Comparison of ENCODE assay signal across 8 cellular contexts in genomic region chr5:138212828-138213160, GRCh38. TPM values are rescaled to one million over a fixed set of nuclear protein-coding genes. Genes with fewer than 3 reads are reported as not detected.
DNase-seq lines count a peak whose midpoint lies in the region; ATAC-seq and TF ChIP-seq lines count a peak whose summit lies in the region.

No MANE protein-coding gene starts in this region.

- H3K4me1 ChIP-seq in HCT116 (ENCODE audit: control insufficient read depth in 1 of 2, insufficient read depth in 2 of 2, low read length in 2 of 2) (peaks cover 0 to 15% of the 10 kb centered on the region in 2 experiments; a peak in 2 of 4 replicates), Peyer's patch (peaks cover 0 to 17% (median 4%) of the 10 kb centered on the region in 4 donors)

- no peak for TF ChIP-seq RAD21 in HCT116 (IDR thresholded peaks at IDR 0.05; ENCODE audit: low read depth)

- H3K79me2 ChIP-seq in HCT116 (ENCODE audit: insufficient read depth, low read length), result peaks cover 51% of the 10 kb centered on the region

- H3K4me3 Mint-ChIP-seq in nephron progenitor cell, result peak overlapping the region; percentile 100

- CTCF ChIA-PET in HCT116 (lab: Charles Lee), result interaction anchor here (0.6 to 1.3 kb wide), 3 partner anchors 10 to 139 kb away, joined by 3 to 5 read pairs (median 4); no protein-coding TSS in a partner anchor

- H3K4me3 ChIP-seq in HCT116 (replicated peaks in 1 of 2; ENCODE audit: low read depth in 1 of 2, low read length in 2 of 2), result peak overlapping the region; percentile 91 to 97
- H3K4me3 ChIP-seq in Peyer's patch, result peak overlapping the region; percentile 84 to 99 (median 94)

- H3K4me1 Mint-ChIP-seq in nephron progenitor cell, result peaks cover 27% of the 10 kb centered on the region

- peak overlapping the region; percentile 86 for H3K4me2 ChIP-seq in HCT116 (ENCODE audit: low read length)

- H3K27me3 Mint-ChIP-seq in nephron progenitor cell (ENCODE audit: low read depth, poor library complexity), result peaks cover 17% of the 10 kb centered on the region

- peaks cover 13% of the 10 kb centered on the region for H3K36me3 Mint-ChIP-seq in nephron progenitor cell (ENCODE audit: low read depth)

- no peaks in the 10 kb centered on the region for H3K27me3 ChIP-seq in HCT116 (ENCODE audit: insufficient read depth, low read length)
- H3K27me3 ChIP-seq in Peyer's patch, result no peaks in the 10 kb centered on the region

- H3K9me2 ChIP-seq in HCT116 (ENCODE audit: insufficient read depth), result no peaks in the 10 kb centered on the region

- H2AFZ ChIP-seq in HCT116 (ENCODE audit: low read depth, low read length, poor library complexity, severe bottlenecking), result peak overlapping the region; percentile 62

- no peaks in the 10 kb centered on the region for H4K20me1 ChIP-seq in HCT116 (ENCODE audit: insufficient read depth)

- RAD21 ChIA-PET in HCT116 (lab: Charles Lee; ENCODE audit: low non-redundant PET in 1 of 2, low total read pairs in 2 of 2, uncharacterized antibody in 2 of 2, unreplicated experiment in 2 of 2), result no interaction called here

- intact Hi-C loops in HCT116 (cut with micrococcal nuclease), result no loop called here
- intact Hi-C loops in posterior vena cava (cut with DNase I), result loop anchor here in 1 of 2 donors (10.0 kb wide), 1 partner anchor 202 kb away; no protein-coding TSS in a partner anchor

- BruUV-seq in HCT116 (replicated peaks; lab: Mats Ljungman, UMichigan), result TSS peak; percentile 80

- no peaks in the 10 kb centered on the region for H3K9me3 Mint-ChIP-seq in nephron progenitor cell

- DNase-seq in NCI-H146 (lab: John Stamatoyannopoulos, UW) (peak; percentile 21), NCI-H146 treated with DMSO at 0.1 percent for 48 hours (lab: John Stamatoyannopoulos, UW; ENCODE audit: unreplicated experiment) (no peak), HCT116 (ENCODE audit: low read depth, low spot score) (no peak), Peyer's patch (peak in 1 of 3 donors; percentile 49), epithelial cell of prostate (ENCODE audit: low read depth, low spot score) (no peak), nephron progenitor cell (no peak), RPMI8226 (no peak), posterior vena cava (ENCODE audit: low spot score) (no peak)

- TF ChIP-seq CTCF in HCT116 (IDR thresholded peaks at IDR 0.05 in 2 of 3, conservative IDR thresholded peaks at IDR 0.05 in 1 of 3; ENCODE audit: borderline replicate concordance in 1 of 3, insufficient read depth in 1 of 3, low read depth in 2 of 3, low read length in 2 of 3) (no peak), Peyer's patch (IDR thresholded peaks at IDR 0.05) (no peak), nephron progenitor cell (IDR thresholded peaks at IDR 0.05) (no peak)

- H3K9me3 ChIP-seq in HCT116 (ENCODE audit: control insufficient read depth in 1 of 2, insufficient read depth in 1 of 2, low read depth in 1 of 2, low read length in 2 of 2) (no peaks in the 10 kb centered on the region), Peyer's patch (no peaks in the 10 kb centered on the region)

- TF ChIP-seq POLR2A in HCT116 (IDR thresholded peaks at IDR 0.05; ENCODE audit: borderline replicate concordance, extremely low read depth, insufficient read depth, insufficient read length) (no peak), Peyer's patch (IDR thresholded peaks at IDR 0.05) (no peak)

- H3K9ac ChIP-seq in HCT116 (ENCODE audit: low read length), result peak overlapping the region; percentile 91

- peak; percentile 45 for ATAC-seq in HCT116

- peak overlapping the region; percentile 99 for H3K27ac Mint-ChIP-seq in nephron progenitor cell

- POLR2A ChIA-PET in HCT116 (lab: Charles Lee), result interaction anchor here (0.9 to 1.3 kb wide), 3 partner anchors 11 to 141 kb away, joined by 3 to 7 read pairs (median 3); partner anchors contain the start of gene KDM3B

- peaks cover 0 to 9% of the 10 kb centered on the region in 2 experiments; a peak in 2 of 4 replicates for H3K36me3 ChIP-seq in HCT116 (ENCODE audit: control insufficient read depth in 1 of 2, insufficient read depth in 2 of 2, low read length in 2 of 2)
- no peaks in the 10 kb centered on the region for H3K36me3 ChIP-seq in Peyer's patch

- H3K27ac ChIP-seq in HCT116 (ENCODE audit: low read depth, low read length), result peak overlapping the region; percentile 58
- H3K27ac ChIP-seq in Peyer's patch, result peak overlapping the region; percentile 74 to 82 (median 78)
- H3K27ac ChIP-seq in epithelial cell of prostate, result peak overlapping the region; percentile 40

TF ChIP-seq in HCT116, 20 proteins besides CTCF, POLR2A, EP300 and RAD21:
- TF ChIP-seq ZFX (IDR thresholded peaks at IDR 0.05) (0 out of 2 replicates have a peak, but pooled peaks have one; percentile 30), SRF (IDR thresholded peaks at IDR 0.05; ENCODE audit: low read depth) (no peak)

RNA-seq across cellular contexts. Expression of gene CDC23, which starts 0.3 kb away (rescaled TPM):
- total RNA-seq in HCT116 (2021; ENCODE audit: unreplicated experiment) (40.0 TPM), Peyer's patch (10 to 100 TPM in 3 of 4 donors, 1 to 10 TPM in 1; 9.3 to 24.8 (median 10.6) TPM), posterior vena cava (10 to 100 TPM; 14.0 to 18.0 TPM)
- 18.3 and 24.6 TPM in 2 replicates for polyA plus RNA-seq in HCT116 (2012)

RNA-seq across cellular contexts. Expression of gene KIF20A, which starts 33.9 kb away (rescaled TPM):
- total RNA-seq in HCT116 (2021; ENCODE audit: unreplicated experiment) (74.2 TPM), Peyer's patch (1 to 10 TPM; 2.3 to 9.1 (median 5.6) TPM), posterior vena cava (1 to 10 TPM in 1 of 2 donors, under 1 TPM in 1; 0.52 to 1.1 TPM)
- polyA plus RNA-seq in HCT116 (2012), result 72.7 and 92.7 TPM in 2 replicates

RNA-seq across cellular contexts. Expression of gene BRD8, which starts 34.4 kb away (rescaled TPM):
- total RNA-seq in HCT116 (2021; ENCODE audit: unreplicated experiment) (80.8 TPM), Peyer's patch (100 to 1,000 TPM in 1 of 4 donors, 10 to 100 TPM in 3; 42.2 to 130 (median 70.8) TPM), posterior vena cava (10 to 100 TPM; 28.8 to 31.4 TPM)
- polyA plus RNA-seq in HCT116 (2012), result 47.2 and 57.1 TPM in 2 replicates
